ENCODE assay signal across 10 cellular contexts in the genomic region with DNA sequence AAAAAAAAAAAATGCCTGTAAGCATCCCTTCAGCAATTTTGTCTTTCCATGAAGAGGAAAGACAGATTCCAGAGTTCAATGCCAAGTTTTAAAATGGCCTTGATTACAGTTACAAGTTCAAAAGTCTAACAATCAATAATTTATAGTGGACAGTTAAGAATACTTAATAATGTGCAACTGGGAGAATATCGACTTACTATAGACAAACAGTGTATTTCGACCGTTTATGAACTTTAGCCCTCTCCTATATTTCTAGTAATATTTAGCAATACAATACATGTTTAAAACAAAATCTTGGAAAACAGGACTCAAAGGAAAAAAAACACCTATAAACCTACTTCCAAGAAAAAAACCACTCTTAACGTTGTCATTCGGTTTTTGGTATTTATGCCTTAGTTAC. TPM values are rescaled to one million over a fixed set of nuclear protein-coding genes. Genes with fewer than 3 reads are reported as not detected.
DNase-seq lines count a peak whose midpoint lies in the region; ATAC-seq and TF ChIP-seq lines count a peak whose summit lies in the region.
"Had no signal": no experiment of that assay in that cellular context is flagged by ENCODE, and none has a peak within 500 bp of the region (broad histone marks: within the 10 kb centered on the region; RNA-seq: fewer than 3 reads in every experiment).

No MANE protein-coding gene starts in this region.

- H3K36me3 Mint-ChIP-seq in CD4-positive, CD25-positive, alpha-beta regulatory T cell = peaks cover 28% of the 10 kb centered on the region
- peaks cover 14% of the 10 kb centered on the region for H3K36me3 Mint-ChIP-seq in chondrocyte (ENCODE audit: low read depth)
- peaks cover 49% of the 10 kb centered on the region for H3K36me3 Mint-ChIP-seq in nephron (ENCODE audit: low read depth)

- no peak for TF ChIP-seq CTCF in LNCaP clone FGC (IDR thresholded peaks at IDR 0.05; ENCODE audit: control insufficient read depth, extremely low read depth, insufficient read depth)
- TF ChIP-seq CTCF in chondrocyte (IDR thresholded peaks at IDR 0.05) = no peak
- TF ChIP-seq CTCF in nephron (IDR thresholded peaks at IDR 0.05; ENCODE audit: unreplicated experiment in 3 of 3) = no peak

- H3K4me1 ChIP-seq in CD4-positive, CD25-positive, alpha-beta regulatory T cell (ENCODE audit: control insufficient read depth, insufficient read depth, low read length, poor library complexity, severe bottlenecking) = peaks cover 28% of the 10 kb centered on the region

- H3K27me3 Mint-ChIP-seq in CD4-positive, CD25-positive, alpha-beta regulatory T cell = no peaks in the 10 kb centered on the region
- H3K27me3 Mint-ChIP-seq in chondrocyte (ENCODE audit: low read depth) (no peaks in the 10 kb centered on the region), nephron (ENCODE audit: low read depth) (no peaks in the 10 kb centered on the region)

- peaks cover 27% of the 10 kb centered on the region for H3K36me3 ChIP-seq in CD4-positive, CD25-positive, alpha-beta regulatory T cell (ENCODE audit: control insufficient read depth, insufficient read depth, low read length)

- no peaks in the 10 kb centered on the region for H3K27me3 ChIP-seq in CD4-positive, CD25-positive, alpha-beta regulatory T cell (ENCODE audit: control insufficient read depth, insufficient read depth, low read length)
- H3K27me3 ChIP-seq: gastroesophageal sphincter had no signal

- no peaks in the 10 kb centered on the region for H3K9me3 Mint-ChIP-seq in CD4-positive, CD25-positive, alpha-beta regulatory T cell
- H3K9me3 Mint-ChIP-seq in chondrocyte (ENCODE audit: low read depth) = no peaks in the 10 kb centered on the region
- H3K9me3 Mint-ChIP-seq in nephron = no peaks in the 10 kb centered on the region

- H3K27ac Mint-ChIP-seq in CD4-positive, CD25-positive, alpha-beta regulatory T cell = peak overlapping the region in 2 of 3 donors; percentile 41 to 94
- H3K27ac Mint-ChIP-seq in chondrocyte (ENCODE audit: unreplicated experiment) (peak overlapping the region; percentile 93), nephron (peak overlapping the region; percentile 95 to 100 (median 97))

- H3K4me3 Mint-ChIP-seq in CD4-positive, CD25-positive, alpha-beta regulatory T cell = peak overlapping the region; percentile 92 to 97 (median 93)
- H3K4me3 Mint-ChIP-seq in chondrocyte (ENCODE audit: unreplicated experiment) (peak overlapping the region; percentile 80), nephron (peak overlapping the region; percentile 93)

- no peak for ATAC-seq in CD4-positive, CD25-positive, alpha-beta regulatory T cell (ENCODE audit: low read depth in 2 of 2)
- ATAC-seq: gastroesophageal sphincter had no signal

- H3K4me1 Mint-ChIP-seq in CD4-positive, CD25-positive, alpha-beta regulatory T cell = peaks cover 25 to 79% (median 50%) of the 10 kb centered on the region in 4 donors
- peaks cover 76% of the 10 kb centered on the region for H3K4me1 Mint-ChIP-seq in chondrocyte (ENCODE audit: low read depth)
- H3K4me1 Mint-ChIP-seq in nephron = peaks cover 40% of the 10 kb centered on the region

- H3K9me3 ChIP-seq in CD4-positive, CD25-positive, alpha-beta regulatory T cell (ENCODE audit: control insufficient read depth in 2 of 2, low read length in 2 of 2) = no peaks in the 10 kb centered on the region
- H3K9me3 ChIP-seq: gastroesophageal sphincter had no signal

- peak overlapping the region; percentile 91 for H3K27ac ChIP-seq in CD4-positive, CD25-positive, alpha-beta regulatory T cell (ENCODE audit: insufficient read depth, low read length, poor library complexity, severe bottlenecking)

- DNase-seq in CD4-positive, CD25-positive, alpha-beta regulatory T cell = no peak
- DNase-seq in LNCaP clone FGC (ENCODE audit: low read depth) (no peak), chondrocyte (ENCODE audit: low spot score) (no peak), A172 (ENCODE audit: low spot score) (no peak), NOMO-1 (lab: John Stamatoyannopoulos, UW; ENCODE audit: unreplicated experiment in 2 of 2) (no peak), GM19238 (ENCODE audit: insufficient read length, low spot score) (no peak)
- DNase-seq in stimulated activated CD4-positive, alpha-beta T cell treated with anti-CD3 and anti-CD28 coated beads, Interleukin-4, amount 100 ng/mL, for 4 hours = no peak
- DNase-seq: NCI-H82 had no signal

- H3K4me3 ChIP-seq in CD4-positive, CD25-positive, alpha-beta regulatory T cell (ENCODE audit: low read depth, low read length) = peak overlapping the region; percentile 90
- H3K4me3 ChIP-seq in LNCaP clone FGC (ENCODE audit: low read depth, low read length) = peak overlapping the region; percentile 87

RNA-seq across cellular contexts. Expression of a gene that starts 1.5 kb away (rescaled TPM):
- 58.7 TPM for total RNA-seq in CD4-positive, CD25-positive, alpha-beta regulatory T cell
- 10 to 100 TPM; 59.4 to 73.4 (median 67.9) TPM for polyA plus RNA-seq in CD4-positive, CD25-positive, alpha-beta regulatory T cell
- total RNA-seq in chondrocyte = 66.1 to 76.0 TPM (median 69.0 TPM) in 3 replicates
- total RNA-seq in A172 (2014; rRNA removed; shearing (Covaris generic)) = 47.6 and 53.4 TPM in 2 replicates

RNA-seq across cellular contexts. Expression of a gene that starts 1.6 kb away (rescaled TPM):
- total RNA-seq in CD4-positive, CD25-positive, alpha-beta regulatory T cell = 75.7 TPM
- 10 to 100 TPM; 42.4 to 61.5 (median 51.8) TPM for polyA plus RNA-seq in CD4-positive, CD25-positive, alpha-beta regulatory T cell
- 61.5 to 91.9 TPM (median 66.4 TPM) in 3 replicates for total RNA-seq in chondrocyte
- total RNA-seq in A172 (2014; rRNA removed; shearing (Covaris generic)) = 120 and 188 TPM in 2 replicates

RNA-seq across cellular contexts. Expression of a gene that starts 21.4 kb away (rescaled TPM):
- total RNA-seq in CD4-positive, CD25-positive, alpha-beta regulatory T cell = 26.6 TPM
- polyA plus RNA-seq in CD4-positive, CD25-positive, alpha-beta regulatory T cell = 10 to 100 TPM; 61.9 to 73.4 (median 68.1) TPM
- total RNA-seq in chondrocyte = 90.7 to 124 TPM (median 91.2 TPM) in 3 replicates
- total RNA-seq in A172 (2014; rRNA removed; shearing (Covaris generic)) = 74.6 and 100 TPM in 2 replicates

RNA-seq across cellular contexts. Expression of a gene that starts 21.7 kb away (rescaled TPM):
- total RNA-seq in CD4-positive, CD25-positive, alpha-beta regulatory T cell = 57.6 TPM
- polyA plus RNA-seq in CD4-positive, CD25-positive, alpha-beta regulatory T cell = 100 to 1,000 TPM; 304 to 318 (median 312) TPM
- total RNA-seq in chondrocyte = 106 to 135 TPM (median 110 TPM) in 3 replicates
- total RNA-seq in A172 (2014; rRNA removed; shearing (Covaris generic)) = 192 and 194 TPM in 2 replicates
